Comparison of ENCODE assay signal across 1 cellular context in genomic region chr13:44814836-44815235, GRCh38.
TF ChIP-seq lines count a peak whose summit lies in the region.

No MANE protein-coding gene starts in this region.

TF ChIP-seq in IMR-90, 13 proteins besides CTCF, POLR2A, EP300 and RAD21 (continued from another document):
- TF ChIP-seq USF2 (IDR thresholded peaks at IDR 0.05; ENCODE audit: low read depth, low read length) (no peak), CHD1 (IDR thresholded peaks at IDR 0.05; ENCODE audit: low read depth, low read length) (no peak), RCOR1 (IDR thresholded peaks at IDR 0.05; ENCODE audit: insufficient replicate concordance, low read length) (no peak), NFE2L2 (IDR thresholded peaks at IDR 0.05; ENCODE audit: low read depth, low read length) (no peak), CEBPB (IDR thresholded peaks at IDR 0.05; ENCODE audit: low read depth, low read length) (no peak)
